Comparison of ENCODE assay signal across 24 cellular contexts in the genomic region with DNA sequence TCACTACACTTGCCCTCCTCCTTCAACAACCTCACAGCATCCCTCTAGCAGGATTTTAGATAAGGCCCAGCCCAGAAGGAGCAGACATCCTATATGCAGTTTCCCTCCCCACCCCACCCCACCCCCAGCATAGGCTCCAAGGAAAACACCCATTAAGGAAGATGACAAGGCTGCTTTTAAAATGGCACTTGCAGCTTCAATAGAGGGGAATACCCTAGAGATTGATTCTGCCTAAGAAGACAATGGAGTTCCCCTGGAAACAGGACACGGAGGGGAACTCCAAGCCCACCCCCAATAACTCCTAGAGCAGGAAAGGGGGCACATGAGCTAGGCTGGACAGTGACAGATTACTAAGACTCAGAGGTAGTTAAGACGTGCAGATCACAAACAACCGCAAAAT. TPM values are rescaled to one million over a fixed set of nuclear protein-coding genes. Genes with fewer than 3 reads are reported as not detected.
"Had no signal": no experiment of that assay in that cellular context is flagged by ENCODE, and none has a peak within 500 bp of the region (broad histone marks: within the 10 kb centered on the region; RNA-seq: fewer than 3 reads in every experiment).

No MANE protein-coding gene starts in this region.

- H3K27ac ChIP-seq: cardiac muscle cell, esophagus muscularis mucosa, gastrocnemius medialis, sigmoid colon, stomach, suprapubic skin, tibial nerve had no signal

- ATAC-seq: activated CD4-positive, CD25-positive, alpha-beta regulatory T cell treated with anti-CD3 and anti-CD28 coated beads, Interleukin-2, amount 50 U/mL, for 24 hours; activated CD8-positive, alpha-beta T cell treated with anti-CD3 and anti-CD28 coated beads, Interleukin-2, amount 10 ng/mL, durations not matched to agents 7 days and 5 days; activated naive CD8-positive, alpha-beta T cell treated with anti-CD3 and anti-CD28 coated beads, Interleukin-2, amount 50 U/mL, for 24 hours; gastrocnemius medialis; left cardiac atrium; natural killer cell treated with Interleukin-12 subunit alpha and Interleukin-12 subunit beta and Interleukin-15 and Interleukin-18, amount 100 ng/mL, for 72 hours; stimulated activated memory B cell treated with anti-CD40 and anti-IgM and Interleukin-4, amounts not matched to agents 10 μg/mL and 1 μg/mL and 100 μg/mL, for 72 hours; T-helper 17 cell had no signal

- DNase-seq: activated CD4-positive, alpha-beta T cell treated with anti-CD3 and anti-CD28 coated beads, Interleukin-2, amount 50 U/mL, for 1 hour; activated CD8-positive, alpha-beta T cell treated with anti-CD3 and anti-CD28 coated beads, Interleukin-2, amount 10 ng/mL, durations not matched to agents 7 days and 5 days; activated gamma-delta T cell; activated naive CD4-positive, alpha-beta T cell treated with anti-CD3 and anti-CD28 coated beads, Interleukin-2, amount 50 U/mL, for 16 hours; activated naive CD8-positive, alpha-beta T cell treated with anti-CD3 and anti-CD28 coated beads, Interleukin-2, amount 50 U/mL, for 24 hours; cortex of kidney; gastrocnemius medialis; head of caudate nucleus; islet precursor cell; left cardiac atrium; posterior cingulate gyrus; sigmoid colon; stimulated activated CD4-positive, alpha-beta T cell treated with anti-CD3 and anti-CD28 coated beads, Interleukin-15, amount 100 ng/mL, for 24 hours; stomach; T-helper 17 cell had no signal

- H3K4me1 Mint-ChIP-seq: activated naive CD8-positive, alpha-beta T cell treated with anti-CD3 and anti-CD28 coated beads, Interleukin-2, amount 50 U/mL, for 24 hours; stimulated activated memory B cell treated with anti-CD40 and anti-IgM and Interleukin-4, amounts not matched to agents 10 μg/mL and 1 μg/mL and 100 μg/mL, for 72 hours had no signal

- H3K36me3 Mint-ChIP-seq: natural killer cell treated with Interleukin-12 subunit alpha and Interleukin-12 subunit beta and Interleukin-15 and Interleukin-18, amount 100 ng/mL, for 72 hours; stimulated activated memory B cell treated with anti-CD40 and anti-IgM and Interleukin-4, amounts not matched to agents 10 μg/mL and 1 μg/mL and 100 μg/mL, for 72 hours had no signal

- H3K36me3 ChIP-seq: cardiac muscle cell, gastrocnemius medialis, sigmoid colon, stomach, suprapubic skin, tibial nerve had no signal

- H3K4me2 ChIP-seq: smooth muscle cell had no signal

- H3K4me1 ChIP-seq: esophagus muscularis mucosa, gastrocnemius medialis, sigmoid colon, stomach, suprapubic skin, tibial nerve had no signal

- H3K27me3 ChIP-seq: cardiac muscle cell, gastrocnemius medialis, sigmoid colon, suprapubic skin had no signal

- H3K9me3 Mint-ChIP-seq: activated naive CD8-positive, alpha-beta T cell treated with anti-CD3 and anti-CD28 coated beads, Interleukin-2, amount 50 U/mL, for 24 hours; activated T-helper 1 cell treated with anti-CD3 and anti-CD28 coated beads, Interleukin-12 subunit alpha, Interleukin-12 subunit beta, Interleukin-2, Interleukin-4 antibody, amounts not matched to agents 30 ng/mL and 10 ng/mL and 1 ng/mL, durations not matched to agents 14 hours and 24 hours and 36 hours; natural killer cell treated with Interleukin-12 subunit alpha and Interleukin-12 subunit beta and Interleukin-15 and Interleukin-18, amount 100 ng/mL, for 72 hours; stimulated activated memory B cell treated with anti-CD40 and anti-IgM and Interleukin-4, amounts not matched to agents 10 μg/mL and 1 μg/mL and 100 μg/mL, for 72 hours had no signal

- H3K4me3 Mint-ChIP-seq: activated CD8-positive, alpha-beta T cell treated with anti-CD3 and anti-CD28 coated beads, Interleukin-2, amount 10 ng/mL, durations not matched to agents 7 days and 5 days; activated naive CD8-positive, alpha-beta T cell treated with anti-CD3 and anti-CD28 coated beads, Interleukin-2, amount 50 U/mL, for 24 hours; activated T-helper 1 cell treated with anti-CD3 and anti-CD28 coated beads, Interleukin-12 subunit alpha, Interleukin-12 subunit beta, Interleukin-2, Interleukin-4 antibody, amounts not matched to agents 30 ng/mL and 10 ng/mL and 1 ng/mL, durations not matched to agents 14 hours and 24 hours and 36 hours; natural killer cell treated with Interleukin-12 subunit alpha and Interleukin-12 subunit beta and Interleukin-15 and Interleukin-18, amount 100 ng/mL, for 72 hours; stimulated activated memory B cell treated with anti-CD40 and anti-IgM and Interleukin-4, amounts not matched to agents 10 μg/mL and 1 μg/mL and 100 μg/mL, for 72 hours; T-helper 17 cell had no signal

- H3K4me3 ChIP-seq: cardiac muscle cell, esophagus muscularis mucosa, gastrocnemius medialis, sigmoid colon, smooth muscle cell, stomach, suprapubic skin, tibial nerve had no signal

- H3K9me3 ChIP-seq: esophagus muscularis mucosa, gastrocnemius medialis, sigmoid colon, stomach, suprapubic skin, tibial nerve had no signal

- H3K27ac Mint-ChIP-seq: activated CD8-positive, alpha-beta T cell treated with anti-CD3 and anti-CD28 coated beads, Interleukin-2, amount 10 ng/mL, durations not matched to agents 7 days and 5 days; activated naive CD8-positive, alpha-beta T cell treated with anti-CD3 and anti-CD28 coated beads, Interleukin-2, amount 50 U/mL, for 24 hours; activated T-helper 1 cell treated with anti-CD3 and anti-CD28 coated beads, Interleukin-12 subunit alpha, Interleukin-12 subunit beta, Interleukin-2, Interleukin-4 antibody, amounts not matched to agents 30 ng/mL and 10 ng/mL and 1 ng/mL, durations not matched to agents 14 hours and 24 hours and 36 hours; natural killer cell treated with Interleukin-12 subunit alpha and Interleukin-12 subunit beta and Interleukin-15 and Interleukin-18, amount 100 ng/mL, for 72 hours; stimulated activated memory B cell treated with anti-CD40 and anti-IgM and Interleukin-4, amounts not matched to agents 10 μg/mL and 1 μg/mL and 100 μg/mL, for 72 hours; T-helper 17 cell had no signal

RNA-seq across cellular contexts. Expression of a gene that starts 34.7 kb away (rescaled TPM):
- total RNA-seq: smooth muscle cell had no signal
